In genomic region chr10:28663576-28664368, GRCh38 we compare ENCODE assay signal across 8 cellular contexts. TPM values are rescaled to one million over a fixed set of nuclear protein-coding genes. Genes with fewer than 3 reads are reported as not detected.
DNase-seq lines count a peak whose midpoint lies in the region; ATAC-seq and TF ChIP-seq lines count a peak whose summit lies in the region.

No MANE protein-coding gene starts in this region.

- intact Hi-C loops in Right ventricle myocardium inferior (cut with DNase I) (loop anchor here (1.0 to 5.0 kb wide), 4 partner anchors 327 to 644 kb away; no protein-coding TSS in a partner anchor), posterior vena cava (cut with DNase I) (loop anchor here in 1 of 2 donors (5.0 kb wide), 1 partner anchor 639 kb away; no protein-coding TSS in a partner anchor)

- TF ChIP-seq CTCF in GM12865 (IDR thresholded peaks at IDR 0.05; ENCODE audit: insufficient read depth, low read depth, low read length, missing control alignments): peak; percentile 97
- TF ChIP-seq CTCF in HFF-Myc (IDR thresholded peaks at IDR 0.05; ENCODE audit: low read depth, low read length, missing control alignments): peak; percentile 98

- no peak overlapping the region for H3K27ac Mint-ChIP-seq in activated naive CD4-positive, alpha-beta T cell treated with anti-CD3 and anti-CD28 coated beads, Interleukin-2, amount 50 U/mL, for 72 hours

- H3K4me3 ChIP-seq in GM12865 (ENCODE audit: low read depth, low read length) (no peak overlapping the region), HFF-Myc (replicated peaks; ENCODE audit: low read depth, low read length) (no peak overlapping the region)

- no peaks in the 10 kb centered on the region for H3K36me3 Mint-ChIP-seq in activated naive CD4-positive, alpha-beta T cell treated with anti-CD3 and anti-CD28 coated beads, Interleukin-2, amount 50 U/mL, for 72 hours

- DNase-seq in GM12865 (ENCODE audit: low read depth) (peak; percentile 73), HFF-Myc (ENCODE audit: extremely low read depth, low read depth) (peak; percentile 35), NCI-H1048 (lab: John Stamatoyannopoulos, UW) (peak; percentile 74), SKM-1 treated with dmso at 0.1 percent for 144 hours (lab: John Stamatoyannopoulos, UW; ENCODE audit: unreplicated experiment) (peak; percentile 26), Right ventricle myocardium inferior (ENCODE audit: missing footprints) (no peak), posterior vena cava (ENCODE audit: low spot score) (peak; percentile 92), cortex of kidney (lab: John Stamatoyannopoulos, UW) (no peak)
- peak in 1 of 2 donors; percentile 61 for DNase-seq in activated naive CD4-positive, alpha-beta T cell treated with anti-CD3 and anti-CD28 coated beads, Interleukin-2, amount 50 U/mL, for 72 hours (ENCODE audit: low spot score in 2 of 2)

- no peaks in the 10 kb centered on the region for H3K9me3 Mint-ChIP-seq in activated naive CD4-positive, alpha-beta T cell treated with anti-CD3 and anti-CD28 coated beads, Interleukin-2, amount 50 U/mL, for 72 hours

- ATAC-seq in activated naive CD4-positive, alpha-beta T cell treated with anti-CD3 and anti-CD28 coated beads, Interleukin-2, amount 50 U/mL, for 72 hours: peak; percentile 73 to 74
- ATAC-seq in Right ventricle myocardium inferior: peak; percentile 92

RNA-seq across cellular contexts. Expression of gene BAMBI, which starts 13.5 kb away (rescaled TPM):
- total RNA-seq in activated naive CD4-positive, alpha-beta T cell treated with anti-CD3 and anti-CD28 coated beads, Interleukin-2, amount 50 U/mL, for 72 hours: under 1 TPM in 1 of 2 donors, not detected in 1; 0.25 TPM
- 17.9 TPM for total RNA-seq in Right ventricle myocardium inferior
- total RNA-seq in posterior vena cava: 10 to 100 TPM; 11.1 to 12.9 TPM

Comparison
In these comparisons a context has a peak if more than half of its experiments do, and no peak if none do; other contexts are left out.
1. DNase-seq: peak in GM12865 (single experiment), HFF-Myc (single experiment), NCI-H1048 (single experiment), SKM-1 treated with dmso at 0.1 percent for 144 hours (single experiment) and posterior vena cava (single experiment); none in Right ventricle myocardium inferior (single experiment) and cortex of kidney (single experiment).
2. RNA of gene BAMBI, which starts 13.5 kb away (total RNA-seq): 17.9 TPM in Right ventricle myocardium inferior (single experiment) and 11.1 to 12.9 TPM in posterior vena cava; 0.25 TPM in activated naive CD4-positive, alpha-beta T cell treated with anti-CD3 and anti-CD28 coated beads, Interleukin-2, amount 50 U/mL, for 72 hours; every median in the first group is over 4 times any median in the second.